ENCODE assay signal across 21 cellular contexts in genomic region chr5:90707698-90708097, GRCh38.
"Had no signal": no experiment of that assay in that cellular context is flagged by ENCODE, and none has a peak within 500 bp of the region (broad histone marks: within the 10 kb centered on the region; RNA-seq: fewer than 3 reads in every experiment).

No MANE protein-coding gene starts in this region.

- H3K36me3 Mint-ChIP-seq: memory B cell; naive thymus-derived CD4-positive, alpha-beta T cell had no signal

- H3K27me3 ChIP-seq: colonic mucosa, esophagus muscularis mucosa, foreskin keratinocyte, gastroesophageal sphincter, left lung had no signal

- DNase-seq: colonic mucosa; cortex of kidney; dermis blood vessel endothelial cell; effector CD8-positive, alpha-beta T cell; effector memory CD8-positive, alpha-beta T cell; foreskin keratinocyte; glutamatergic neuron; head of caudate nucleus; heart right ventricle; hippocampal formation; left cardiac atrium; left lung; left ventricle myocardium superior; mammary epithelial cell; mesendoderm; midbrain; naive thymus-derived CD4-positive, alpha-beta T cell had no signal

- H3K27ac Mint-ChIP-seq: effector memory CD8-positive, alpha-beta T cell; memory B cell; naive thymus-derived CD4-positive, alpha-beta T cell had no signal

- H3K4me1 ChIP-seq: colonic mucosa, esophagus muscularis mucosa, foreskin keratinocyte, gastroesophageal sphincter, heart right ventricle, left lung had no signal

- H3K4me3 ChIP-seq: colonic mucosa, esophagus muscularis mucosa, gastroesophageal sphincter, heart right ventricle, left lung, lung had no signal

- H3K36me3 ChIP-seq: colonic mucosa, esophagus muscularis mucosa, gastroesophageal sphincter, heart right ventricle, left lung had no signal

- H3K9me3 Mint-ChIP-seq: effector memory CD8-positive, alpha-beta T cell; memory B cell; naive thymus-derived CD4-positive, alpha-beta T cell had no signal

- H3K4me1 Mint-ChIP-seq: naive thymus-derived CD4-positive, alpha-beta T cell had no signal

- H3K27ac ChIP-seq: colonic mucosa, esophagus muscularis mucosa, foreskin keratinocyte, gastroesophageal sphincter, heart right ventricle, left lung had no signal

- H3K9me3 ChIP-seq: colonic mucosa, esophagus muscularis mucosa, gastroesophageal sphincter, heart right ventricle, left lung had no signal

- H3K4me3 Mint-ChIP-seq: effector memory CD8-positive, alpha-beta T cell; memory B cell; naive thymus-derived CD4-positive, alpha-beta T cell had no signal
